18 cellular contexts compared by ENCODE assay signal in genomic region chr1:71311396-71311795, GRCh38.
"Had no signal": no experiment of that assay in that cellular context is flagged by ENCODE, and none has a peak within 500 bp of the region (broad histone marks: within the 10 kb centered on the region; RNA-seq: fewer than 3 reads in every experiment).

No MANE protein-coding gene starts in this region.

- H3K27me3 Mint-ChIP-seq: activated CD4-positive, alpha-beta T cell treated with anti-CD3 and anti-CD28 coated beads, Interleukin-2, amount 10 ng/mL, durations not matched to agents 24 days and 14 days; effector memory CD8-positive, alpha-beta T cell; naive B cell had no signal

- H3K4me1 Mint-ChIP-seq: activated CD4-positive, alpha-beta T cell treated with anti-CD3 and anti-CD28 coated beads, Interleukin-2, amount 10 ng/mL, durations not matched to agents 24 days and 14 days; immature natural killer cell; naive B cell; neural crest cell had no signal

- DNase-seq: activated CD4-positive, alpha-beta T cell treated with anti-CD3 and anti-CD28 coated beads, Interleukin-2, amount 10 ng/mL, durations not matched to agents 24 days and 14 days; activated CD8-positive, alpha-beta memory T cell treated with anti-CD3 and anti-CD28 coated beads, Interleukin-2, amount 50 U/mL, for 4 hours; activated CD8-positive, alpha-beta T cell treated with anti-CD3 and anti-CD28 coated beads, Interleukin-2, amount 10 ng/mL, durations not matched to agents 7 days and 5 days; activated effector memory CD4-positive, alpha-beta T cell treated with Interleukin-2 at 50 U/mL for 16 hours; activated naive CD4-positive, alpha-beta T cell treated with anti-CD3 and anti-CD28 coated beads, Interleukin-2, amount 50 U/mL, for 16 hours; activated T-cell treated with anti-CD3 and anti-CD28 coated beads, Interleukin-2, amount 50 U/mL, for 48 hours; body of pancreas; effector memory CD8-positive, alpha-beta T cell; heart right ventricle; immature natural killer cell; left ventricle myocardium superior; naive B cell; stimulated activated CD4-positive, alpha-beta T cell treated with anti-CD3 and anti-CD28 coated beads, Interleukin-2, amount 100 ng/mL, for 24 hours; stimulated activated naive CD8-positive, alpha-beta T cell treated with anti-CD3 and anti-CD28 coated beads, Interleukin-15, Interleukin-2, amounts not matched to agents 100 U/mL and 50 U/mL, for 24 hours; substantia nigra; tibial artery had no signal

- H3K4me3 Mint-ChIP-seq: activated CD4-positive, alpha-beta T cell treated with anti-CD3 and anti-CD28 coated beads, Interleukin-2, amount 10 ng/mL, durations not matched to agents 24 days and 14 days; activated CD8-positive, alpha-beta T cell treated with anti-CD3 and anti-CD28 coated beads, Interleukin-2, amount 10 ng/mL, durations not matched to agents 7 days and 5 days; effector memory CD8-positive, alpha-beta T cell; immature natural killer cell; naive B cell; neural crest cell; T-helper 2 cell treated with Interferon-gamma antibody and Interleukin-4, amounts not matched to agents 5 μg/mL and 100 μg/mL, for 36 hours had no signal

- H3K27ac Mint-ChIP-seq: activated CD4-positive, alpha-beta T cell treated with anti-CD3 and anti-CD28 coated beads, Interleukin-2, amount 10 ng/mL, durations not matched to agents 24 days and 14 days; activated CD8-positive, alpha-beta T cell treated with anti-CD3 and anti-CD28 coated beads, Interleukin-2, amount 10 ng/mL, durations not matched to agents 7 days and 5 days; effector memory CD8-positive, alpha-beta T cell; immature natural killer cell; naive B cell; T-helper 2 cell treated with Interferon-gamma antibody and Interleukin-4, amounts not matched to agents 5 μg/mL and 100 μg/mL, for 36 hours had no signal

- H3K9me3 Mint-ChIP-seq: activated CD4-positive, alpha-beta T cell treated with anti-CD3 and anti-CD28 coated beads, Interleukin-2, amount 10 ng/mL, durations not matched to agents 24 days and 14 days had no signal

- ATAC-seq: activated CD8-positive, alpha-beta T cell treated with anti-CD3 and anti-CD28 coated beads, Interleukin-2, amount 10 ng/mL, durations not matched to agents 7 days and 5 days; body of pancreas; effector memory CD8-positive, alpha-beta T cell; heart right ventricle; left ventricle myocardium superior; stimulated activated naive CD8-positive, alpha-beta T cell treated with anti-CD3 and anti-CD28 coated beads, Interleukin-15, Interleukin-2, amounts not matched to agents 100 U/mL and 50 U/mL, for 24 hours had no signal

- H3K36me3 Mint-ChIP-seq: immature natural killer cell had no signal
